In the genomic region with DNA sequence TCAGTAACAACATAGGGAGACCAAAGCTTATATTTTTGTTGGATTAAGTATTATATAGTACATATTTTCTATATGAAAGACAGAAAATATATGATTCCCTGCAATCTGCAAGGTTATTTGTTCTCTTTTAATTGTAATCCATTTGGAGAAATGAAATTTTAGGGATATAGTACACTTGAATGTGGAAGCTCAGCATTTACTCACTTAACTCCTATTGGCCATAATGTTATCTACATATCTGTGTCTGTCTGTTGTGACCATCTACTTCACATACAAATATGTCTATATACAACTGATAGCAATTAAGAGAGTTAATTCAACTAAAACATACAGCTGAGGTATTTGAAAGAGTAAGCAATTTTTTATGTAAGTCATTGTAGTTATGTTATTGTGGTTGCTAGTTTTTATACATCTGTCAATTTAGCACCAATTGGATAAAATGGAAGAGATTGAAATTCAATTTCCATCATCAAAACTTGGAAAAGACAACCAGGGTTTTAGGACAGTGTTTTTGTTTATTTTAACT, we compare ENCODE assay signal across 24 cellular contexts. TPM values are rescaled to one million over a fixed set of nuclear protein-coding genes. Genes with fewer than 3 reads are reported as not detected.
"Had no signal": no experiment of that assay in that cellular context is flagged by ENCODE, and none has a peak within 500 bp of the region (broad histone marks: within the 10 kb centered on the region; RNA-seq: fewer than 3 reads in every experiment).

No MANE protein-coding gene starts in this region.

- H3K4me2 ChIP-seq: SK-N-SH had no signal

- H3K27ac ChIP-seq: adrenal gland, brain microvascular endothelial cell, Peyer's patch, SJSA1 had no signal

- DNase-seq: activated CD4-positive, alpha-beta T cell treated with anti-CD3 and anti-CD28 coated beads for 36 hours; activated CD4-positive, alpha-beta T cell treated with anti-CD3 and anti-CD28 coated beads, Interleukin-2, amount 10 ng/mL, durations not matched to agents 7 days and 5 days; activated CD4-positive, alpha-beta T cell treated with anti-CD3 and anti-CD28 coated beads, Interleukin-2, amount 50 U/mL, for 48 hours; activated CD8-positive, alpha-beta memory T cell treated with anti-CD3 and anti-CD28 coated beads, Interleukin-2, amount 50 U/mL, for 4 hours; activated gamma-delta T cell treated with Interleukin-2 at 50 U/mL for 16 hours; activated naive CD4-positive, alpha-beta T cell treated with anti-CD3 and anti-CD28 coated beads for 36 hours; activated T-cell treated with anti-CD3 and anti-CD28 coated beads for 4 hours; activated T-cell treated with anti-CD3 and anti-CD28 coated beads, Interleukin-2, amount 50 U/mL, for 4 hours; adrenal gland; brain microvascular endothelial cell; NCI-H1092 treated with DMSO at 0.1 percent for 48 hours; NCI-H1930; NCI-H345; NCI-H524 treated with DMSO at 0.1 percent for 48 hours; PC-3; Peyer's patch; RPMI8226; SHP77 treated with DMSO at 0.1 percent for 48 hours; SK-N-SH had no signal

- H3K9me3 ChIP-seq: adrenal gland, Peyer's patch, SJSA1, SK-N-SH had no signal

- H3K36me3 ChIP-seq: adrenal gland, brain microvascular endothelial cell, Peyer's patch, SJSA1 had no signal

- ATAC-seq: activated CD4-positive, alpha-beta T cell treated with anti-CD3 and anti-CD28 coated beads for 36 hours; activated CD4-positive, CD25-positive, alpha-beta regulatory T cell treated with anti-CD3 and anti-CD28 coated beads, Interleukin-2, amount 50 U/mL, for 24 hours; activated naive CD4-positive, alpha-beta T cell treated with anti-CD3 and anti-CD28 coated beads, Interleukin-2, amount 50 U/mL, for 72 hours; activated T-cell treated with anti-CD3 and anti-CD28 coated beads, Interleukin-2, amount 50 U/mL, for 4 hours; PC-3; WTC11 had no signal

- H3K9ac ChIP-seq: SK-N-SH had no signal

- H3K4me3 ChIP-seq: adrenal gland, Peyer's patch, SJSA1 had no signal

RNA-seq across cellular contexts. Expression of a gene that starts 12.9 kb away (rescaled TPM):
- total RNA-seq: activated CD4-positive, alpha-beta T cell treated with anti-CD3 and anti-CD28 coated beads for 36 hours; activated CD4-positive, alpha-beta T cell treated with anti-CD3 and anti-CD28 coated beads, Interleukin-2, amount 10 ng/mL, durations not matched to agents 7 days and 5 days; activated naive CD4-positive, alpha-beta T cell treated with anti-CD3 and anti-CD28 coated beads for 36 hours; activated naive CD4-positive, alpha-beta T cell treated with anti-CD3 and anti-CD28 coated beads, Interleukin-2, amount 50 U/mL, for 72 hours; activated T-cell treated with anti-CD3 and anti-CD28 coated beads, Interleukin-2, amount 50 U/mL, for 4 hours; activated T-helper 1 cell treated with anti-CD3 and anti-CD28 coated beads, Interleukin-12 subunit alpha, Interleukin-12 subunit beta, Interleukin-2, Interleukin-4 antibody, amounts not matched to agents 30 ng/mL and 10 ng/mL and 1 ng/mL, durations not matched to agents 14 hours and 24 hours and 36 hours; PC-3; Peyer's patch; SJSA1 had no signal
- polyA plus RNA-seq: SK-N-SH had no signal
